In the genomic region with DNA sequence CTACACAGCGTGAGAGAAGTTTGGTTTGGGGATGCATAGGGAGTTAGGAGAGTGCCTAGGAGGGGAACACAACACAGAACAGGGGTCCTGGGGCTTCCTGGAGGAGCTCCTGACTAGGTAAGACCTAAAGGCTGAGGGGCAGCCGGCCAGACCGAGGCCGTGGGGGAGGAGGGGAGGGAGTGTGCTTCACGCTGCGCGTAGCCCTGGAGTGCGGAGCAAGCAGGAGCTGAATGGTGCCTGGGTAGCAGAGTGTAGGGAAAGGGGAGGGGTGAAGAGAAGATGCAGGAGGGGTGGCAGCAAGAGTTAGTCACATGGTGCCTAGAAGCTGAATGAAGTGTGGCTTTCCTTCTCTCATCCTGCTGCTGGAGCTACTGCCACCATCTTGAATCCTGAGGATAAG, we compare ENCODE assay signal across 19 cellular contexts. TPM values are rescaled to one million over a fixed set of nuclear protein-coding genes. Genes with fewer than 3 reads are reported as not detected.
DNase-seq lines count a peak whose midpoint lies in the region; ATAC-seq and TF ChIP-seq lines count a peak whose summit lies in the region.
"Had no signal": no experiment of that assay in that cellular context is flagged by ENCODE, and none has a peak within 500 bp of the region (broad histone marks: within the 10 kb centered on the region; RNA-seq: fewer than 3 reads in every experiment).

No MANE protein-coding gene starts in this region.

- H3K4me1 Mint-ChIP-seq in natural killer cell treated with Interleukin-12 subunit alpha and Interleukin-12 subunit beta and Interleukin-15 and Interleukin-18, amount 100 ng/mL, for 72 hours (ENCODE audit: low read depth in 2 of 2) = no peaks in the 10 kb centered on the region
- no peaks in the 10 kb centered on the region for H3K4me1 Mint-ChIP-seq in natural killer cell
- H3K4me1 Mint-ChIP-seq: CD8-positive, alpha-beta memory T cell had no signal

- ATAC-seq in natural killer cell treated with Interleukin-12 subunit alpha and Interleukin-12 subunit beta and Interleukin-15 and Interleukin-18, amount 100 ng/mL, for 72 hours = peak; percentile 21 to 29
- ATAC-seq in natural killer cell = no peak
- ATAC-seq: Panc1 had no signal

- peaks cover 0 to 3% of the 10 kb centered on the region in 2 donors for H3K27me3 Mint-ChIP-seq in natural killer cell treated with Interleukin-12 subunit alpha and Interleukin-12 subunit beta and Interleukin-15 and Interleukin-18, amount 100 ng/mL, for 72 hours
- peaks cover 3 to 7% of the 10 kb centered on the region in 2 donors for H3K27me3 Mint-ChIP-seq in natural killer cell (ENCODE audit: low read depth in 2 of 2)

- H3K36me3 Mint-ChIP-seq in natural killer cell treated with Interleukin-12 subunit alpha and Interleukin-12 subunit beta and Interleukin-15 and Interleukin-18, amount 100 ng/mL, for 72 hours = no peaks in the 10 kb centered on the region
- H3K36me3 Mint-ChIP-seq in natural killer cell = no peaks in the 10 kb centered on the region
- H3K36me3 Mint-ChIP-seq: CD8-positive, alpha-beta memory T cell had no signal

- no peak for TF ChIP-seq CTCF in natural killer cell (IDR thresholded peaks at IDR 0.05)

- H3K9me3 Mint-ChIP-seq in natural killer cell treated with Interleukin-12 subunit alpha and Interleukin-12 subunit beta and Interleukin-15 and Interleukin-18, amount 100 ng/mL, for 72 hours = no peaks in the 10 kb centered on the region
- H3K9me3 Mint-ChIP-seq in natural killer cell = no peaks in the 10 kb centered on the region
- H3K9me3 Mint-ChIP-seq: CD8-positive, alpha-beta memory T cell had no signal

- H3K27ac Mint-ChIP-seq in natural killer cell treated with Interleukin-12 subunit alpha and Interleukin-12 subunit beta and Interleukin-15 and Interleukin-18, amount 100 ng/mL, for 72 hours = peak overlapping the region in 1 of 2 donors; percentile 26
- no peak overlapping the region for H3K27ac Mint-ChIP-seq in natural killer cell
- H3K27ac Mint-ChIP-seq: CD8-positive, alpha-beta memory T cell had no signal

- intact Hi-C loops in natural killer cell (cut with micrococcal nuclease) = no loop called here

- H3K4me3 Mint-ChIP-seq in natural killer cell treated with Interleukin-12 subunit alpha and Interleukin-12 subunit beta and Interleukin-15 and Interleukin-18, amount 100 ng/mL, for 72 hours = no peak overlapping the region
- H3K4me3 Mint-ChIP-seq in natural killer cell = no peak overlapping the region
- H3K4me3 Mint-ChIP-seq: CD8-positive, alpha-beta memory T cell had no signal

- no peak for DNase-seq in natural killer cell treated with Interleukin-12 subunit alpha and Interleukin-12 subunit beta and Interleukin-15 and Interleukin-18, amount 100 ng/mL, for 72 hours (ENCODE audit: low spot score)
- DNase-seq in natural killer cell (no peak), caudate nucleus (lab: John Stamatoyannopoulos, UW) (no peak), left kidney (ENCODE audit: low read depth, low spot score) (peak; percentile 52), T-helper 1 cell (no peak), globus pallidus (ENCODE audit: low spot score) (no peak)
- no peak for DNase-seq in stimulated activated CD4-positive, alpha-beta T cell treated with anti-CD3 and anti-CD28 coated beads, Interleukin-2, amount 100 ng/mL, for 48 hours
- DNase-seq: BE2C; CD8-positive, alpha-beta memory T cell; GF-D8; GM23248; MG63; NCI-H1092 treated with DMSO at 0.1 percent for 48 hours; NCI-H1694; NCI-H2171; NCI-H446 treated with DMSO at 0.1 percent for 48 hours; SHP77 had no signal

- peak overlapping the region; percentile 100 for H3K27ac ChIP-seq in caudate nucleus (ENCODE audit: low read depth, low read length)
- H3K27ac ChIP-seq: GM23248, KMS-11 had no signal

RNA-seq across cellular contexts. Expression of a gene that starts 32.4 kb away (rescaled TPM):
- not detected for total RNA-seq in natural killer cell treated with Interleukin-12 subunit alpha and Interleukin-12 subunit beta and Interleukin-15 and Interleukin-18, amount 100 ng/mL, for 72 hours
- not detected for total RNA-seq in natural killer cell
- total RNA-seq: CD8-positive, alpha-beta memory T cell; GM23248 had no signal

RNA-seq across cellular contexts. Expression of a gene that starts 38.0 kb away (rescaled TPM):
- 1 to 10 TPM; 1.0 to 1.2 TPM for total RNA-seq in natural killer cell treated with Interleukin-12 subunit alpha and Interleukin-12 subunit beta and Interleukin-15 and Interleukin-18, amount 100 ng/mL, for 72 hours
- under 1 TPM; 0.35 to 0.88 (median 0.47) TPM for total RNA-seq in natural killer cell

RNA-seq across cellular contexts. Expression of a gene that starts 49.7 kb away (rescaled TPM):
- not detected for total RNA-seq in natural killer cell treated with Interleukin-12 subunit alpha and Interleukin-12 subunit beta and Interleukin-15 and Interleukin-18, amount 100 ng/mL, for 72 hours
- total RNA-seq in natural killer cell = not detected
- total RNA-seq: CD8-positive, alpha-beta memory T cell; GM23248 had no signal

Comparison
In these comparisons a context has a peak if more than half of its experiments do, and no peak if none do; other contexts are left out.
1. ATAC-seq: peak in natural killer cell treated with Interleukin-12 subunit alpha and Interleukin-12 subunit beta and Interleukin-15 and Interleukin-18, amount 100 ng/mL, for 72 hours (2 of 2); none in natural killer cell (0 of 3).